ENCODE assay signal across 8 cellular contexts in the genomic region with DNA sequence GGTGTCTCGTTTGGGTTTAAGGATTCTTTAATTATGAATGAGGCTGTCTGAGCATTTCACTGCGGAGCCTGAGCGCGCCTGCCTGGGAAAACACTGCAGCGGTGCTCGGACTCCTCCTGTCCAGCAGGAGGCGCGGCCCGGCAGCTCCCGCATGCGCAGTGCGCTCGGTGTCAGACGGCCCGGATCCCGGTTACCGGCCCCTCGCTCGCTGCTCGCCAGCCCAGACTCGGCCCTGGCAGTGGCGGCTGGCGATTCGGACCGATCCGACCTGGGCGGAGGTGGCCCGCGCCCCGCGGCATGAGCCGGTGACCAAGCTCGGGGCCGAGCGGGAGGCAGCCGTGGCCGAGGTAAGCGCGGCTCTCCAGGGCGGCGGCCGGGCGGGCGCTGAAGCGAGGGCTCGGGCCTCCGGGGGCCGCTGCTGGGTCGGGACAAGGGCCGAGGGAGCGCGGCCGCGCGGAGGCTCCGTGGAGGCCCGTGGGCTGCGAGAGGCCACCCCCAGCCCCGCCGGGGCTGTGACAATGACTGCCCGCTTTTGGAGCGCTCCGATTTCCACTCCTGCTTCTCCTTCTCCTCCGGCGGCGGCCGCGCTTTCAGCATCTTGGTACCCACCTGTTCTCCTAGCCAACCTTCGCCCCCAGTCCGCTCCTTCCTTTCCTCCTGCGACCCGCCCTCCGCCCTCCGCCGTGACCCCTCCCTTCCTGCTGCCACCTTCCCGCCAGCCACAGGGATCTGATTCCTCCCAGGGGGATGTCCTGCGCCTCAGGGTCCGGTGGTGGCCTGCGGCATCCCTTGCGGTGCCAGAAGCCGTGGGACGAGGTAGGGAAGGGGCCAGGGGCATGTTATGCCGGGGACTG. TPM values are rescaled to one million over a fixed set of nuclear protein-coding genes. Genes with fewer than 3 reads are reported as not detected.
DNase-seq lines count a peak whose midpoint lies in the region; ATAC-seq and TF ChIP-seq lines count a peak whose summit lies in the region.

Gene EXT2, plus strand, starts transcription at position 173 of the 854 bp plus-strand sequence. CDS start 12,035 bp downstream, outside the sequence.

- DNase-seq in GM12864 (ENCODE audit: low read depth), result peak; percentile 37
- DNase-seq in NB4 (ENCODE audit: low read depth), result peak; percentile 82
- DNase-seq in SKM-1 (lab: John Stamatoyannopoulos, UW; ENCODE audit: unreplicated experiment), result peak; percentile 63
- peak; percentile 87 to 90 for DNase-seq in activated naive CD4-positive, alpha-beta T cell treated with anti-CD3 and anti-CD28 coated beads, Interleukin-2, amount 50 U/mL, for 72 hours (ENCODE audit: low spot score in 2 of 2)
- peak; percentile 91 for DNase-seq in glutamatergic neuron
- peak; percentile 87 to 94 (median 90) for DNase-seq in ovary

- H3K4me1 ChIP-seq in ovary (ENCODE audit: insufficient read depth), result peaks cover 2% of the 10 kb centered on the region
- H3K4me1 ChIP-seq in thymus (ENCODE audit: control insufficient read depth, insufficient read depth, low read length), result peaks cover 10% of the 10 kb centered on the region

- peak; percentile 32 for TF ChIP-seq POLR2A in NB4 (IDR thresholded peaks at IDR 0.05; ENCODE audit: extremely low read depth, insufficient read length)
- TF ChIP-seq POLR2A in ovary (IDR thresholded peaks at IDR 0.05), result peak; percentile 51

- intact Hi-C loops in ovary (cut with DNase I), result loop anchor here in 1 of 4 donors (10.0 kb wide), 1 partner anchor 439 kb away; no protein-coding TSS in a partner anchor

- H3K36me3 ChIP-seq in ovary (no peaks in the 10 kb centered on the region), thymus (ENCODE audit: control insufficient read depth, insufficient read depth) (no peaks in the 10 kb centered on the region)

- peak within 1 kb of the TSS; percentile 9 to 54 for H3K27ac ChIP-seq in ovary
- H3K27ac ChIP-seq in thymus (ENCODE audit: low read depth), result peak within 1 kb of the TSS; percentile 67

- peaks cover 1% of the 10 kb centered on the region for H3K27me3 Mint-ChIP-seq in glutamatergic neuron (ENCODE audit: unreplicated experiment)

- H3K9me3 Mint-ChIP-seq in activated naive CD4-positive, alpha-beta T cell treated with anti-CD3 and anti-CD28 coated beads, Interleukin-2, amount 50 U/mL, for 72 hours, result no peaks in the 10 kb centered on the region
- H3K9me3 Mint-ChIP-seq in glutamatergic neuron (ENCODE audit: unreplicated experiment), result peaks cover 2% of the 10 kb centered on the region

- H3K9me3 ChIP-seq in ovary, result no peaks in the 10 kb centered on the region
- no peaks in the 10 kb centered on the region for H3K9me3 ChIP-seq in thymus (ENCODE audit: control insufficient read depth)

- 0 to 1% (median 1%) methylated on average over 73 to 83 of the region's 83 CpGs for WGBS in ovary, 3 donors
- WGBS in thymus, result under 1% methylated on average over 83 of the region's 83 CpGs

- no peaks in the 10 kb centered on the region for H3K4me1 Mint-ChIP-seq in glutamatergic neuron (ENCODE audit: low read depth, unreplicated experiment)

- TF ChIP-seq CTCF in GM12864 (IDR thresholded peaks at IDR 0.05; ENCODE audit: low read depth, low read length, missing control alignments) (peak; percentile 87), NB4 (IDR thresholded peaks at IDR 0.05; ENCODE audit: low read depth, low read length) (peak; percentile 73), glutamatergic neuron (IDR thresholded peaks at IDR 0.05; ENCODE audit: partially characterized antibody, unreplicated experiment) (peak; percentile 93), ovary (IDR thresholded peaks at IDR 0.05) (peak; percentile 87 to 90 (median 88))

- peak; percentile 94 for ATAC-seq in HG02571 (IDR thresholded peaks at IDR 0.05; ENCODE audit: unreplicated experiment)
- peak; percentile 93 for ATAC-seq in activated naive CD4-positive, alpha-beta T cell treated with anti-CD3 and anti-CD28 coated beads, Interleukin-2, amount 50 U/mL, for 72 hours

- no peaks in the 10 kb centered on the region for H3K27me3 ChIP-seq in ovary
- no peaks in the 10 kb centered on the region for H3K27me3 ChIP-seq in thymus (ENCODE audit: control insufficient read depth, insufficient read depth)

- H3K4me3 ChIP-seq in GM12864 (ENCODE audit: low read depth, low read length) (peak within 1 kb of the TSS; percentile 85), NB4 (ENCODE audit: low read depth, low read length) (peak within 1 kb of the TSS; percentile 62), ovary (peak within 1 kb of the TSS; percentile 83), thymus (ENCODE audit: low read length) (peak within 1 kb of the TSS; percentile 93)

- peak within 1 kb of the TSS; percentile 88 for H3K4me3 Mint-ChIP-seq in glutamatergic neuron (ENCODE audit: unreplicated experiment)

- H3K27ac Mint-ChIP-seq in activated naive CD4-positive, alpha-beta T cell treated with anti-CD3 and anti-CD28 coated beads, Interleukin-2, amount 50 U/mL, for 72 hours, result peak within 1 kb of the TSS; percentile 52 to 80
- H3K27ac Mint-ChIP-seq in glutamatergic neuron (ENCODE audit: unreplicated experiment), result no peak within 1 kb of the TSS

- H3K36me3 Mint-ChIP-seq in activated naive CD4-positive, alpha-beta T cell treated with anti-CD3 and anti-CD28 coated beads, Interleukin-2, amount 50 U/mL, for 72 hours, result peaks cover 0 to 5% of the 10 kb centered on the region in 2 donors
- no peaks in the 10 kb centered on the region for H3K36me3 Mint-ChIP-seq in glutamatergic neuron (ENCODE audit: unreplicated experiment)

- no peak for TF ChIP-seq EP300 in ovary (IDR thresholded peaks at IDR 0.05)

RNA-seq across cellular contexts. Expression of gene EXT2, which starts in this region (rescaled TPM):
- 10 to 100 TPM; 23.3 to 24.3 TPM for total RNA-seq in activated naive CD4-positive, alpha-beta T cell treated with anti-CD3 and anti-CD28 coated beads, Interleukin-2, amount 50 U/mL, for 72 hours
- total RNA-seq in glutamatergic neuron (ENCODE audit: unreplicated experiment) (46.3 TPM), ovary (10 to 100 TPM; 42.6 to 65.8 (median 47.1) TPM)
- polyA plus RNA-seq in ovary (10 to 100 TPM; 38.0 to 88.8 TPM), thymus (19.3 TPM)

Comparison
In these comparisons a context has a peak if more than half of its experiments do, and no peak if none do; other contexts are left out.
1. Peak in every context shown above with its lines: DNase-seq, ATAC-seq, H3K4me3 ChIP-seq and H3K27ac ChIP-seq.
2. DNase-seq: peak in every context shown above with its lines; median percentile 91 in glutamatergic neuron; 90 in ovary; 88 in activated naive CD4-positive, alpha-beta T cell treated with anti-CD3 and anti-CD28 coated beads, Interleukin-2, amount 50 U/mL, for 72 hours; 82 in NB4; 63 in SKM-1; 37 in GM12864.